ENCODE assay signal across 10 cellular contexts in genomic region chr12:47088021-47088944, GRCh38.
DNase-seq lines count a peak whose midpoint lies in the region; ATAC-seq and TF ChIP-seq lines count a peak whose summit lies in the region.
"Had no signal": no experiment of that assay in that cellular context is flagged by ENCODE, and none has a peak within 500 bp of the region (broad histone marks: within the 10 kb centered on the region; RNA-seq: fewer than 3 reads in every experiment).

No MANE protein-coding gene starts in this region.

- peaks cover 32% of the 10 kb centered on the region for H3K4me1 Mint-ChIP-seq in stimulated activated memory B cell treated with anti-CD40 and anti-IgM and Interleukin-4, amounts not matched to agents 10 μg/mL and 1 μg/mL and 100 μg/mL, for 72 hours

- no peaks in the 10 kb centered on the region for H3K9me3 ChIP-seq in muscle layer of colon (ENCODE audit: low read length)

- no peaks in the 10 kb centered on the region for H3K27me3 Mint-ChIP-seq in stimulated activated memory B cell treated with anti-CD40 and anti-IgM and Interleukin-4, amounts not matched to agents 10 μg/mL and 1 μg/mL and 100 μg/mL, for 72 hours
- H3K27me3 Mint-ChIP-seq: CD4-positive, alpha-beta memory T cell had no signal

- ATAC-seq in GM21576 (IDR thresholded peaks at IDR 0.05; ENCODE audit: unreplicated experiment), result no peak
- ATAC-seq in stimulated activated memory B cell treated with anti-CD40 and anti-IgM and Interleukin-4, amounts not matched to agents 10 μg/mL and 1 μg/mL and 100 μg/mL, for 72 hours, result no peak

- H3K4me3 Mint-ChIP-seq in stimulated activated memory B cell treated with anti-CD40 and anti-IgM and Interleukin-4, amounts not matched to agents 10 μg/mL and 1 μg/mL and 100 μg/mL, for 72 hours, result no peak overlapping the region
- H3K4me3 Mint-ChIP-seq: CD4-positive, alpha-beta memory T cell had no signal

- H3K4me1 ChIP-seq in muscle layer of colon (ENCODE audit: insufficient read depth, low read length), result peaks cover 47% of the 10 kb centered on the region

- H3K9ac ChIP-seq in muscle layer of colon (ENCODE audit: low read length), result no peak overlapping the region

- TF ChIP-seq CTCF in cardiac fibroblast (IDR thresholded peaks at IDR 0.05; ENCODE audit: low read depth, low read length), result no peak

- H3K4me3 ChIP-seq in cardiac fibroblast (replicated peaks in 1 of 2; ENCODE audit: low read depth in 2 of 2, low read length in 2 of 2) (no peak overlapping the region), muscle layer of colon (ENCODE audit: low read depth in 1 of 2, low read length in 2 of 2) (no peak overlapping the region)

- DNase-seq in DMS153 (lab: John Stamatoyannopoulos, UW) (peak; percentile 96), NCI-H146 treated with DMSO at 0.1 percent for 48 hours (lab: John Stamatoyannopoulos, UW; ENCODE audit: unreplicated experiment) (peak; percentile 81), cardiac fibroblast (ENCODE audit: low read depth in 2 of 2) (peak; percentile 65 to 72), amniotic stem cell (lab: John Stamatoyannopoulos, UW) (no peak), NAMALWA (ENCODE audit: low spot score) (no peak)
- DNase-seq: CD4-positive, alpha-beta memory T cell; foreskin melanocyte had no signal

- peaks cover 10% of the 10 kb centered on the region for H3K36me3 Mint-ChIP-seq in stimulated activated memory B cell treated with anti-CD40 and anti-IgM and Interleukin-4, amounts not matched to agents 10 μg/mL and 1 μg/mL and 100 μg/mL, for 72 hours

- no peaks in the 10 kb centered on the region for H3K27me3 ChIP-seq in muscle layer of colon (ENCODE audit: control insufficient read depth in 1 of 2, insufficient read depth in 2 of 2, low read length in 2 of 2)

- H3K9me3 Mint-ChIP-seq in stimulated activated memory B cell treated with anti-CD40 and anti-IgM and Interleukin-4, amounts not matched to agents 10 μg/mL and 1 μg/mL and 100 μg/mL, for 72 hours, result peaks cover 4% of the 10 kb centered on the region

- H3K27ac ChIP-seq in muscle layer of colon (ENCODE audit: low read depth, low read length), result peak overlapping the region; percentile 82

- no peak overlapping the region for H3K27ac Mint-ChIP-seq in stimulated activated memory B cell treated with anti-CD40 and anti-IgM and Interleukin-4, amounts not matched to agents 10 μg/mL and 1 μg/mL and 100 μg/mL, for 72 hours

- H3K36me3 ChIP-seq in muscle layer of colon (ENCODE audit: insufficient read depth, low read length), result no peaks in the 10 kb centered on the region

Comparison
In these comparisons a context has a peak if more than half of its experiments do, and no peak if none do; other contexts are left out.
1. DNase-seq: peak in DMS153 (single experiment), NCI-H146 treated with DMSO at 0.1 percent for 48 hours (single experiment) and cardiac fibroblast (2 of 2); none in amniotic stem cell (single experiment) and NAMALWA (single experiment).